Comparison of ENCODE assay signal across 11 cellular contexts in genomic region chr17:34519286-34519685, GRCh38.
DNase-seq lines count a peak whose midpoint lies in the region; TF ChIP-seq lines count a peak whose summit lies in the region.
"Had no signal": no experiment of that assay in that cellular context is flagged by ENCODE, and none has a peak within 500 bp of the region (broad histone marks: within the 10 kb centered on the region; RNA-seq: fewer than 3 reads in every experiment).

No MANE protein-coding gene starts in this region.

- no peaks in the 10 kb centered on the region for H3K36me3 ChIP-seq in neuronal stem cell (replicated peaks in 1 of 2; ENCODE audit: control insufficient read depth in 2 of 2, insufficient read depth in 2 of 2, low read length in 2 of 2)
- no peaks in the 10 kb centered on the region for H3K36me3 ChIP-seq in brain microvascular endothelial cell (replicated peaks)
- H3K36me3 ChIP-seq: ovary, thoracic aorta had no signal

- H3K27ac Mint-ChIP-seq in chondrocyte (ENCODE audit: unreplicated experiment), result no peak overlapping the region

- H3K27ac ChIP-seq in neuronal stem cell (replicated peaks; ENCODE audit: low read length), result no peak overlapping the region
- H3K27ac ChIP-seq in brain microvascular endothelial cell, result no peak overlapping the region
- H3K27ac ChIP-seq: ovary, thoracic aorta had no signal

- H3K79me1 ChIP-seq in neuronal stem cell (ENCODE audit: low read depth, low read length), result no peaks in the 10 kb centered on the region

- H3K9ac ChIP-seq in neuronal stem cell (ENCODE audit: low read depth, low read length, poor library complexity), result no peak overlapping the region

- H3K4ac ChIP-seq in neuronal stem cell (ENCODE audit: low read length), result no peak overlapping the region

- no peak overlapping the region for H3K4me3 ChIP-seq in neuronal stem cell (ENCODE audit: low read length in 2 of 2)
- H3K4me3 ChIP-seq in brain microvascular endothelial cell (ENCODE audit: low read depth, low read length), result no peak overlapping the region
- H3K4me3 ChIP-seq: ovary, thoracic aorta had no signal

- peak; percentile 32 for DNase-seq in activated CD4-positive, alpha-beta T cell treated with anti-CD3 and anti-CD28 coated beads for 48 hours
- no peak for DNase-seq in activated CD4-positive, alpha-beta T cell treated with anti-CD3 and anti-CD28 coated beads for 1 hour
- DNase-seq in KBM-7, result peak; percentile 11
- DNase-seq in chondrocyte (ENCODE audit: low spot score), result no peak
- peak; percentile 54 for DNase-seq in neuronal stem cell (ENCODE audit: low spot score)
- no peak for DNase-seq in brain microvascular endothelial cell
- no peak for DNase-seq in NCI-H2029 (lab: John Stamatoyannopoulos, UW)
- no peak for DNase-seq in NK-92 treated with Interleukin-12 subunit alpha and Interleukin-12 subunit beta, amount 100 ng/mL, for 24 hours (lab: John Stamatoyannopoulos, UW)
- DNase-seq: ovary, SIG-M5 had no signal

- no peak overlapping the region for H2AFZ ChIP-seq in neuronal stem cell (ENCODE audit: low read length)

- H2BK5ac ChIP-seq in neuronal stem cell (ENCODE audit: low read length), result no peak overlapping the region

- H3K4me1 ChIP-seq in neuronal stem cell (ENCODE audit: control insufficient read depth in 2 of 2, insufficient read depth in 1 of 2, low read depth in 1 of 2, low read length in 2 of 2), result no peaks in the 10 kb centered on the region

- H3K4me3 Mint-ChIP-seq in chondrocyte (ENCODE audit: unreplicated experiment), result no peak overlapping the region

- WGBS in neuronal stem cell (ENCODE audit: extremely low coverage in 2 of 2, insufficient read length in 2 of 2, insufficient replicate concordance in 1 of 2), 2 donors, result no CpG with 5 or more reads among the region's 7 CpGs

- H3K27me3 ChIP-seq in neuronal stem cell (ENCODE audit: control insufficient read depth in 3 of 3, insufficient read depth in 3 of 3, low read depth in 1 of 3, low read length in 3 of 3) (no peaks in the 10 kb centered on the region), brain microvascular endothelial cell (replicated peaks) (no peaks in the 10 kb centered on the region)
- H3K27me3 ChIP-seq: ovary had no signal

- H2BK15ac ChIP-seq in neuronal stem cell (ENCODE audit: low read length), result no peak overlapping the region

- TF ChIP-seq CTCF in chondrocyte (IDR thresholded peaks at IDR 0.05) (peak; percentile 37), brain microvascular endothelial cell (IDR thresholded peaks at IDR 0.05; ENCODE audit: low read depth, low read length, missing control alignments) (no peak)

- H3K27me3 Mint-ChIP-seq in chondrocyte (ENCODE audit: low read depth), result peaks cover 12% of the 10 kb centered on the region

- in situ Hi-C loops in KBM-7 (cut with MboI; ENCODE audit: low pct_unique_long_range_greater_than_20kb, low sequenced_read_pairs) (no loop called here), brain microvascular endothelial cell (cut with HindIII; ENCODE audit: low pct_ligation_motif_present, low sequenced_read_pairs) (no loop called here)

- no peaks in the 10 kb centered on the region for H3K9me3 Mint-ChIP-seq in chondrocyte (ENCODE audit: low read depth)

- H3K14ac ChIP-seq in neuronal stem cell (ENCODE audit: low read length), result no peak overlapping the region

- H3K4me1 Mint-ChIP-seq in chondrocyte (ENCODE audit: low read depth), result no peaks in the 10 kb centered on the region

- H3K4me2 ChIP-seq in neuronal stem cell (ENCODE audit: insufficient read depth, low read length, poor library complexity, severe bottlenecking), result no peak overlapping the region

- H4K8ac ChIP-seq in neuronal stem cell (ENCODE audit: low read depth, low read length), result no peak overlapping the region

- no peaks in the 10 kb centered on the region for H3K36me3 Mint-ChIP-seq in chondrocyte (ENCODE audit: low read depth)

- no peaks in the 10 kb centered on the region for H3K9me3 ChIP-seq in neuronal stem cell (replicated peaks in 1 of 2; ENCODE audit: control insufficient read depth in 2 of 2, insufficient read depth in 1 of 2, low read depth in 1 of 2, low read length in 2 of 2)
- H3K9me3 ChIP-seq: ovary, thoracic aorta had no signal

- H3K23ac ChIP-seq in neuronal stem cell (ENCODE audit: low read depth, low read length, poor library complexity), result no peak overlapping the region

- no peak overlapping the region for H4K91ac ChIP-seq in neuronal stem cell (ENCODE audit: low read depth, low read length, poor library complexity)

- H2BK120ac ChIP-seq in neuronal stem cell (ENCODE audit: low read depth, low read length), result no peak overlapping the region

- no peak overlapping the region for H3K18ac ChIP-seq in neuronal stem cell (ENCODE audit: low read length)

- no peak overlapping the region for H2AK5ac ChIP-seq in neuronal stem cell (ENCODE audit: low read depth, low read length)

- H2BK12ac ChIP-seq in neuronal stem cell (ENCODE audit: low read length), result no peak overlapping the region

Comparison
In these comparisons a context has a peak if more than half of its experiments do, and no peak if none do; other contexts are left out.
1. DNase-seq: peak in activated CD4-positive, alpha-beta T cell treated with anti-CD3 and anti-CD28 coated beads for 48 hours (single experiment), KBM-7 (single experiment) and neuronal stem cell (single experiment); none in activated CD4-positive, alpha-beta T cell treated with anti-CD3 and anti-CD28 coated beads for 1 hour (single experiment), chondrocyte (single experiment), brain microvascular endothelial cell (single experiment), NCI-H2029 (single experiment) and NK-92 treated with Interleukin-12 subunit alpha and Interleukin-12 subunit beta, amount 100 ng/mL, for 24 hours (single experiment).